ENCODE assay signal across 17 cellular contexts in genomic region chr1:70033266-70033873, GRCh38.
DNase-seq lines count a peak whose midpoint lies in the region; ATAC-seq and FAIRE-seq lines count a peak whose summit lies in the region.
"Had no signal": no experiment of that assay in that cellular context is flagged by ENCODE, and none has a peak within 500 bp of the region (broad histone marks: within the 10 kb centered on the region; RNA-seq: fewer than 3 reads in every experiment).

No MANE protein-coding gene starts in this region.

- no peak overlapping the region for H3K27ac ChIP-seq in caudate nucleus (ENCODE audit: low read depth, low read length)
- H3K27ac ChIP-seq: testis had no signal

- H3K4me1 Mint-ChIP-seq in activated naive CD4-positive, alpha-beta T cell treated with anti-CD3 and anti-CD28 coated beads, Interleukin-2, amount 10 ng/mL, durations not matched to agents 7 days and 5 days = no peaks in the 10 kb centered on the region
- no peaks in the 10 kb centered on the region for H3K4me1 Mint-ChIP-seq in activated T-helper 2 cell treated with anti-CD3 and anti-CD28 coated beads, Interferon-gamma antibody, Interleukin-2, Interleukin-4, amounts not matched to agents 10 μg/mL and 5 μg/mL and 100 μg/mL, durations not matched to agents 14 hours and 24 hours and 36 hours (ENCODE audit: low read depth)
- H3K4me1 Mint-ChIP-seq: nephron had no signal

- no peak overlapping the region for H3K4me3 Mint-ChIP-seq in activated naive CD4-positive, alpha-beta T cell treated with anti-CD3 and anti-CD28 coated beads, Interleukin-2, amount 10 ng/mL, durations not matched to agents 7 days and 5 days
- no peak overlapping the region for H3K4me3 Mint-ChIP-seq in activated T-helper 2 cell treated with anti-CD3 and anti-CD28 coated beads, Interferon-gamma antibody, Interleukin-2, Interleukin-4, amounts not matched to agents 10 μg/mL and 5 μg/mL and 100 μg/mL, durations not matched to agents 14 hours and 24 hours and 36 hours (ENCODE audit: low read depth)
- H3K4me3 Mint-ChIP-seq: nephron; T-helper 2 cell treated with Interferon-gamma antibody and Interleukin-4, amounts not matched to agents 5 μg/mL and 100 μg/mL, for 36 hours had no signal

- ATAC-seq in GM19455 (IDR thresholded peaks at IDR 0.05; ENCODE audit: unreplicated experiment) = peak; percentile 75
- ATAC-seq in HG02852 (IDR thresholded peaks at IDR 0.05; ENCODE audit: unreplicated experiment) = peak; percentile 80
- peak; percentile 81 for ATAC-seq in HG03432 (IDR thresholded peaks at IDR 0.05; ENCODE audit: unreplicated experiment)

- H3K27me3 Mint-ChIP-seq in activated naive CD4-positive, alpha-beta T cell treated with anti-CD3 and anti-CD28 coated beads, Interleukin-2, amount 10 ng/mL, durations not matched to agents 7 days and 5 days = no peaks in the 10 kb centered on the region
- H3K27me3 Mint-ChIP-seq in activated T-helper 2 cell treated with anti-CD3 and anti-CD28 coated beads, Interferon-gamma antibody, Interleukin-2, Interleukin-4, amounts not matched to agents 10 μg/mL and 5 μg/mL and 100 μg/mL, durations not matched to agents 14 hours and 24 hours and 36 hours (ENCODE audit: low read depth) = no peaks in the 10 kb centered on the region

- peak; percentile 73 for FAIRE-seq in GM18507 (lab: Jason Lieb, UNC)
- FAIRE-seq: endometrium had no signal

- CTCF ChIA-PET in activated naive CD4-positive, alpha-beta T cell treated with anti-CD3 and anti-CD28 coated beads, Interleukin-2, amount 10 ng/mL, durations not matched to agents 7 days and 5 days (lab: Charles Lee) = no interaction called here

- no peak overlapping the region for H3K27ac Mint-ChIP-seq in activated naive CD4-positive, alpha-beta T cell treated with anti-CD3 and anti-CD28 coated beads, Interleukin-2, amount 10 ng/mL, durations not matched to agents 7 days and 5 days
- no peak overlapping the region for H3K27ac Mint-ChIP-seq in activated T-helper 2 cell treated with anti-CD3 and anti-CD28 coated beads, Interferon-gamma antibody, Interleukin-2, Interleukin-4, amounts not matched to agents 10 μg/mL and 5 μg/mL and 100 μg/mL, durations not matched to agents 14 hours and 24 hours and 36 hours
- H3K27ac Mint-ChIP-seq: nephron; T-helper 2 cell treated with Interferon-gamma antibody and Interleukin-4, amounts not matched to agents 5 μg/mL and 100 μg/mL, for 36 hours had no signal

- DNase-seq in GM18507 (ENCODE audit: extremely low spot score, insufficient read length, low read depth) = no peak
- no peak for DNase-seq in activated naive CD4-positive, alpha-beta T cell treated with anti-CD3 and anti-CD28 coated beads, Interleukin-2, amount 10 ng/mL, durations not matched to agents 7 days and 5 days
- DNase-seq in caudate nucleus (lab: John Stamatoyannopoulos, UW) = no peak
- DNase-seq in NCI-H1417 (lab: John Stamatoyannopoulos, UW) = no peak
- DNase-seq in activated T-helper 2 cell treated with anti-CD3 and anti-CD28 coated beads, Interferon-gamma antibody, Interleukin-2, Interleukin-4, amounts not matched to agents 10 μg/mL and 5 μg/mL and 100 μg/mL, durations not matched to agents 14 hours and 24 hours and 36 hours (ENCODE audit: low spot score) = no peak
- DNase-seq: activated CD4-positive, alpha-beta T cell treated with anti-CD3 and anti-CD28 coated beads for 4 hours; foreskin fibroblast; MV-4-11; NCI-H2171 treated with DMSO at 0.1 percent for 48 hours; SHP77; testis had no signal

- H3K9me3 Mint-ChIP-seq in activated naive CD4-positive, alpha-beta T cell treated with anti-CD3 and anti-CD28 coated beads, Interleukin-2, amount 10 ng/mL, durations not matched to agents 7 days and 5 days = no peaks in the 10 kb centered on the region
- H3K9me3 Mint-ChIP-seq in activated T-helper 2 cell treated with anti-CD3 and anti-CD28 coated beads, Interferon-gamma antibody, Interleukin-2, Interleukin-4, amounts not matched to agents 10 μg/mL and 5 μg/mL and 100 μg/mL, durations not matched to agents 14 hours and 24 hours and 36 hours = no peaks in the 10 kb centered on the region
- H3K9me3 Mint-ChIP-seq: nephron; T-helper 2 cell treated with Interferon-gamma antibody and Interleukin-4, amounts not matched to agents 5 μg/mL and 100 μg/mL, for 36 hours had no signal

- no peaks in the 10 kb centered on the region for H3K36me3 Mint-ChIP-seq in activated naive CD4-positive, alpha-beta T cell treated with anti-CD3 and anti-CD28 coated beads, Interleukin-2, amount 10 ng/mL, durations not matched to agents 7 days and 5 days
- H3K36me3 Mint-ChIP-seq in activated T-helper 2 cell treated with anti-CD3 and anti-CD28 coated beads, Interferon-gamma antibody, Interleukin-2, Interleukin-4, amounts not matched to agents 10 μg/mL and 5 μg/mL and 100 μg/mL, durations not matched to agents 14 hours and 24 hours and 36 hours (ENCODE audit: low read depth) = no peaks in the 10 kb centered on the region

- intact Hi-C loops in activated T-helper 2 cell treated with anti-CD3 and anti-CD28 coated beads, Interferon-gamma antibody, Interleukin-2, Interleukin-4, amounts not matched to agents 10 μg/mL and 5 μg/mL and 100 μg/mL, durations not matched to agents 14 hours and 24 hours and 36 hours (cut with micrococcal nuclease) = no loop called here
